Comparison of ENCODE assay signal across 8 cellular contexts in genomic region chr6:168968228-168968627, GRCh38.
A peak's percentile ranks its signal among the peaks of the same experiment; 100 is the strongest.
DNase-seq lines count a peak whose midpoint lies in the region; ATAC-seq and TF ChIP-seq lines count a peak whose summit lies in the region.

No MANE protein-coding gene starts in this region.

- no peaks in the 10 kb centered on the region for H3K9me3 ChIP-seq in body of pancreas

- H3K4me3 ChIP-seq in GM12864 (ENCODE audit: low read depth, low read length) (no peak overlapping the region), NB4 (ENCODE audit: low read depth, low read length) (no peak overlapping the region), body of pancreas (no peak overlapping the region)

- WGBS in body of pancreas, 2 donors = 55 to 62% methylated on average over 10 of the region's 10 CpGs

- no peak overlapping the region for H3K27ac ChIP-seq in body of pancreas

- ATAC-seq in body of pancreas = peak; percentile 33
- no peak for ATAC-seq in GM21825 (IDR thresholded peaks at IDR 0.05; ENCODE audit: unreplicated experiment)
- no peak for ATAC-seq in GM21528 (IDR thresholded peaks at IDR 0.05; ENCODE audit: low FRiP score, unreplicated experiment)

- no peaks in the 10 kb centered on the region for H3K4me1 ChIP-seq in body of pancreas

- no peaks in the 10 kb centered on the region for H3K36me3 ChIP-seq in body of pancreas (replicated peaks in 1 of 2; ENCODE audit: insufficient read depth in 1 of 2, low read depth in 2 of 2)

- DNase-seq in GM12864 (ENCODE audit: low read depth) (peak; percentile 5), NB4 (ENCODE audit: low read depth) (peak; percentile 25), body of pancreas (peak in 3 of 4 donors; percentile 22 to 53 (median 33)), mucosa of gallbladder (ENCODE audit: low spot score) (peak; percentile 25), NCI-H1694 (lab: John Stamatoyannopoulos, UW) (no peak), middle frontal gyrus (ENCODE audit: extremely low spot score, low spot score) (no peak)

- intact Hi-C loops in body of pancreas (cut with DNase I) = no loop called here

- no peaks in the 10 kb centered on the region for H3K27me3 ChIP-seq in body of pancreas

- no peak for TF ChIP-seq POLR2A in NB4 (IDR thresholded peaks at IDR 0.05; ENCODE audit: extremely low read depth, insufficient read length)
- no peak for TF ChIP-seq POLR2A in body of pancreas (IDR thresholded peaks at IDR 0.05)

- TF ChIP-seq CTCF in GM12864 (IDR thresholded peaks at IDR 0.05; ENCODE audit: low read depth, low read length, missing control alignments) (no peak), NB4 (IDR thresholded peaks at IDR 0.05; ENCODE audit: low read depth, low read length) (no peak), body of pancreas (IDR thresholded peaks at IDR 0.05) (no peak)

Comparison
In these comparisons a context has a peak if more than half of its experiments do, and no peak if none do; other contexts are left out.
1. DNase-seq: peak in GM12864 (single experiment), NB4 (single experiment), body of pancreas (3 of 4) and mucosa of gallbladder (single experiment); none in NCI-H1694 (single experiment) and middle frontal gyrus (single experiment).